17 cellular contexts compared by ENCODE assay signal in the genomic region with DNA sequence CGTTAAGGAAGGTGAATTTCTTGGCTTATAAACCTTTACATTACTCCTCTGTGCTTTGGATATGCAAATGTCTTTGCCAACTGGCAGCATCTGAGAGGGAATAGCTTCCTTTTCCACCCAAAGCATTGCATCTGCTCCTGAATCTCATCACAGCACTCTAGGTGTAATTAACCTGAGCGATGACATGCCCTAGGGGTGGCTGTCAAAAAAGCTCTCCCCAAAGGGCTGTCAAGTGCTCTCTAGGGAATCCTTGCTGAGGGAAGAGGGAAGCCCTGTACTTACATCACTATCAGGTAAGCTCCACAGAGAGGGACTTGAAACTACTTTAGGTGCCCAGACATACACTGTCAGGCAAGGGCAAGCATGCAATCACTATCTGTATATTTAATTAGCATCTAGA. TPM values are rescaled to one million over a fixed set of nuclear protein-coding genes. Genes with fewer than 3 reads are reported as not detected.
"Had no signal": no experiment of that assay in that cellular context is flagged by ENCODE, and none has a peak within 500 bp of the region (broad histone marks: within the 10 kb centered on the region; RNA-seq: fewer than 3 reads in every experiment).

No MANE protein-coding gene starts in this region.

- DNase-seq: activated CD4-positive, alpha-beta T cell treated with anti-CD3 and anti-CD28 coated beads, Interleukin-2, amount 10 ng/mL, durations not matched to agents 7 days and 5 days; activated CD8-positive, alpha-beta memory T cell treated with anti-CD3 and anti-CD28 coated beads for 24 hours; activated naive CD4-positive, alpha-beta T cell; activated naive CD8-positive, alpha-beta T cell treated with anti-CD3 and anti-CD28 coated beads, Interleukin-2, amount 10 ng/mL, durations not matched to agents 7 days and 5 days; aorta; cortex of kidney; effector CD4-positive, alpha-beta T cell; foreskin fibroblast; left ventricle myocardium inferior; mucosa of descending colon; naive thymus-derived CD4-positive, alpha-beta T cell; pancreas; stimulated activated CD4-positive, alpha-beta T cell treated with anti-CD3 and anti-CD28 coated beads, Interleukin-2, amount 100 ng/mL, for 24 hours; stomach; upper lobe of right lung had no signal

- H3K27ac ChIP-seq: left ventricle myocardium inferior, pancreas, stomach, thoracic aorta, upper lobe of right lung had no signal

- H3K4me1 ChIP-seq: left ventricle myocardium inferior, pancreas, upper lobe of right lung had no signal

- H3K9me3 ChIP-seq: left ventricle myocardium inferior, mucosa of descending colon, pancreas, stomach, thoracic aorta, upper lobe of right lung had no signal

- H3K27me3 ChIP-seq: upper lobe of right lung had no signal

- FAIRE-seq: pancreas had no signal

- H3K4me3 ChIP-seq: left ventricle myocardium inferior, mucosa of descending colon, pancreas, stomach, thoracic aorta, upper lobe of right lung had no signal

- H3K36me3 ChIP-seq: left ventricle myocardium inferior, pancreas, stomach, thoracic aorta, upper lobe of right lung had no signal

RNA-seq across cellular contexts. Expression of a gene that starts 34.6 kb away (rescaled TPM):
- total RNA-seq: activated CD4-positive, alpha-beta T cell treated with anti-CD3 and anti-CD28 coated beads, Interleukin-2, amount 10 ng/mL, durations not matched to agents 7 days and 5 days; activated naive CD8-positive, alpha-beta T cell treated with anti-CD3 and anti-CD28 coated beads, Interleukin-2, amount 10 ng/mL, durations not matched to agents 7 days and 5 days; activated T-helper 1 cell treated with anti-CD3 and anti-CD28 coated beads, Interleukin-12 subunit alpha, Interleukin-12 subunit beta, Interleukin-2, Interleukin-4 antibody, amounts not matched to agents 30 ng/mL and 10 ng/mL and 1 ng/mL, durations not matched to agents 14 hours and 24 hours and 36 hours; naive thymus-derived CD4-positive, alpha-beta T cell had no signal
